In genomic region chr16:71808593-71809449, GRCh38 we compare ENCODE assay signal across 8 cellular contexts. TPM values are rescaled to one million over a fixed set of nuclear protein-coding genes. Genes with fewer than 3 reads are reported as not detected.
A peak's percentile ranks its signal among the peaks of the same experiment; 100 is the strongest.
DNase-seq lines count a peak whose midpoint lies in the region; ATAC-seq and TF ChIP-seq lines count a peak whose summit lies in the region.

TSS of gene AP1G1 (minus strand) at chr16:71808834. CDS start at chr16:71789479, 19,355 bp downstream.

- DNase-seq in NCI-H1105 (lab: John Stamatoyannopoulos, UW) (peak; percentile 82), SKM-1 (lab: John Stamatoyannopoulos, UW; ENCODE audit: unreplicated experiment) (peak; percentile 92), glomerular visceral epithelial cell (ENCODE audit: extremely low spot score) (peak; percentile 94), omental fat pad (ENCODE audit: low spot score) (peak; percentile 68)
- peak; percentile 84 to 94 for DNase-seq in activated naive CD4-positive, alpha-beta T cell treated with anti-CD3 and anti-CD28 coated beads, Interleukin-2, amount 50 U/mL, for 72 hours (ENCODE audit: low spot score in 2 of 2)

- peak; percentile 82 for ATAC-seq in HG02642 (IDR thresholded peaks at IDR 0.05; ENCODE audit: poor library complexity, unreplicated experiment)
- ATAC-seq in activated naive CD4-positive, alpha-beta T cell treated with anti-CD3 and anti-CD28 coated beads, Interleukin-2, amount 50 U/mL, for 72 hours: peak; percentile 93 to 96
- peak; percentile 97 for ATAC-seq in omental fat pad (ENCODE audit: low FRiP score)

- H3K27ac ChIP-seq in temporal lobe (ENCODE audit: low read depth, low read length): peak within 1 kb of the TSS; percentile 51

- peak within 1 kb of the TSS; percentile 99 to 100 for H3K27ac Mint-ChIP-seq in activated naive CD4-positive, alpha-beta T cell treated with anti-CD3 and anti-CD28 coated beads, Interleukin-2, amount 50 U/mL, for 72 hours

- peak; percentile 70 for TF ChIP-seq POLR2A in GM10847 (IDR thresholded peaks at IDR 0.05; ENCODE audit: extremely low read depth, insufficient read length)

- TF ChIP-seq CTCF in omental fat pad (IDR thresholded peaks at IDR 0.05): no peak

- peaks cover 11 to 14% of the 10 kb centered on the region in 2 donors for H3K36me3 Mint-ChIP-seq in activated naive CD4-positive, alpha-beta T cell treated with anti-CD3 and anti-CD28 coated beads, Interleukin-2, amount 50 U/mL, for 72 hours

- H3K9me3 Mint-ChIP-seq in activated naive CD4-positive, alpha-beta T cell treated with anti-CD3 and anti-CD28 coated beads, Interleukin-2, amount 50 U/mL, for 72 hours: no peaks in the 10 kb centered on the region

RNA-seq across cellular contexts. Expression of gene AP1G1, which starts in this region (rescaled TPM):
- total RNA-seq in activated naive CD4-positive, alpha-beta T cell treated with anti-CD3 and anti-CD28 coated beads, Interleukin-2, amount 50 U/mL, for 72 hours: 10 to 100 TPM; 73.1 to 79.0 TPM
- 100 to 1,000 TPM in 1 of 4 donors, 10 to 100 TPM in 3; 80.0 to 108 (median 92.4) TPM for total RNA-seq in omental fat pad
- total RNA-seq in temporal lobe: 96.1 TPM

Comparison
In these comparisons a context has a peak if more than half of its experiments do, and no peak if none do; other contexts are left out.
1. Peak in every context shown above with its lines: DNase-seq, ATAC-seq and H3K27ac ChIP-seq.